21 cellular contexts compared by ENCODE assay signal in the genomic region with DNA sequence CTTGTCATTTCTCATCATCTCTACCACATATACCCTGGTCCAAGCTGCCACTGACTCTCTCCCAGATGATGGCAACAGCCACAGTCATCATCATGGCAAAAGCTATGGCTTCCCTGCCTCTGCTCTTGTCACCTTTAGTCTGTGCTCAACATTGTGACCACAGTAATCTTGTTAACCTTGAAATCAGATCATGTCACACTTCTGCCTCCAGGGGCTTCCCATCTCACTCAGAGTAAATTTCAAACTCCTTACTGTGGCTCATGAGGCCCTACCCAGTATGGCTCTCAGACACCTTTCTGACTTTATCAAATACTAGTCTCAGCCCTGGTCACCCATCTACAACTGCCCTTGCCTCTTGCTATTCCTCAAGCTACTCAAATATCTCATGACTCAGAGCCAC. TPM values are rescaled to one million over a fixed set of nuclear protein-coding genes. Genes with fewer than 3 reads are reported as not detected.
DNase-seq lines count a peak whose midpoint lies in the region; ATAC-seq and TF ChIP-seq lines count a peak whose summit lies in the region.
"Had no signal": no experiment of that assay in that cellular context is flagged by ENCODE, and none has a peak within 500 bp of the region (broad histone marks: within the 10 kb centered on the region; RNA-seq: fewer than 3 reads in every experiment).

No MANE protein-coding gene starts in this region.

- peaks cover 30% of the 10 kb centered on the region for H3K4me1 Mint-ChIP-seq in WTC11
- peaks cover 36% of the 10 kb centered on the region for H3K4me1 Mint-ChIP-seq in stimulated activated naive CD8-positive, alpha-beta T cell treated with anti-CD3 and anti-CD28 coated beads, Interleukin-15, Interleukin-2, amounts not matched to agents 100 ng/mL and 50 ng/mL, for 24 hours (ENCODE audit: low read depth)

- no peaks in the 10 kb centered on the region for H3K27me3 ChIP-seq in stomach

- H3K27ac ChIP-seq in stomach = no peak overlapping the region
- H3K27ac ChIP-seq: A549 had no signal

- H3K36me3 ChIP-seq in stomach = no peaks in the 10 kb centered on the region

- intact Hi-C loops in stomach (cut with DNase I; ENCODE audit: low total_unique reads) = no loop called here

- no peak overlapping the region for H3K4me3 ChIP-seq in stomach
- H3K4me3 ChIP-seq: A549, lung had no signal

- no peak overlapping the region for H3K4me3 Mint-ChIP-seq in WTC11
- no peak overlapping the region for H3K4me3 Mint-ChIP-seq in stimulated activated naive CD8-positive, alpha-beta T cell treated with anti-CD3 and anti-CD28 coated beads, Interleukin-15, Interleukin-2, amounts not matched to agents 100 ng/mL and 50 ng/mL, for 24 hours
- H3K4me3 Mint-ChIP-seq: brain; dendritic cell treated with granulocyte-macrophage colony-stimulating factor and Interleukin-4, amounts not matched to agents 40 ng/mL and 50 ng/mL, for 4 days; neural crest cell; T-helper 17 cell had no signal

- H3K9me3 Mint-ChIP-seq in activated naive CD4-positive, alpha-beta T cell treated with anti-CD3 and anti-CD28 coated beads, Interleukin-2, amount 50 U/mL, for 72 hours = peaks cover 11 to 27% of the 10 kb centered on the region in 2 donors
- peaks cover 35% of the 10 kb centered on the region for H3K9me3 Mint-ChIP-seq in WTC11
- peaks cover 17% of the 10 kb centered on the region for H3K9me3 Mint-ChIP-seq in stimulated activated naive CD8-positive, alpha-beta T cell treated with anti-CD3 and anti-CD28 coated beads, Interleukin-15, Interleukin-2, amounts not matched to agents 100 ng/mL and 50 ng/mL, for 24 hours

- peaks cover 6% of the 10 kb centered on the region; the same call in 1 of the 2 replicates for H3K27me3 Mint-ChIP-seq in WTC11 (ENCODE audit: low read depth)
- H3K27me3 Mint-ChIP-seq in stimulated activated naive CD8-positive, alpha-beta T cell treated with anti-CD3 and anti-CD28 coated beads, Interleukin-15, Interleukin-2, amounts not matched to agents 100 ng/mL and 50 ng/mL, for 24 hours = no peaks in the 10 kb centered on the region
- H3K27me3 Mint-ChIP-seq: T-helper 17 cell had no signal

- no peak for TF ChIP-seq POLR2A in stomach (IDR thresholded peaks at IDR 0.05)

- H3K27ac Mint-ChIP-seq in activated naive CD4-positive, alpha-beta T cell treated with anti-CD3 and anti-CD28 coated beads, Interleukin-2, amount 50 U/mL, for 72 hours = no peak overlapping the region
- H3K27ac Mint-ChIP-seq in WTC11 = no peak overlapping the region
- H3K27ac Mint-ChIP-seq in stimulated activated naive CD8-positive, alpha-beta T cell treated with anti-CD3 and anti-CD28 coated beads, Interleukin-15, Interleukin-2, amounts not matched to agents 100 ng/mL and 50 ng/mL, for 24 hours = peak overlapping the region; percentile 4
- H3K27ac Mint-ChIP-seq: brain; dendritic cell treated with granulocyte-macrophage colony-stimulating factor and Interleukin-4, amounts not matched to agents 40 ng/mL and 50 ng/mL, for 4 days; T-helper 17 cell had no signal

- POLR2A ChIA-PET in WTC11 (lab: Charles Lee) = interaction anchor here (0.6 kb wide), 1 partner anchor 17 kb away, joined by 3 read pairs; no protein-coding TSS in a partner anchor

- peaks cover 15 to 25% of the 10 kb centered on the region in 2 donors for H3K36me3 Mint-ChIP-seq in activated naive CD4-positive, alpha-beta T cell treated with anti-CD3 and anti-CD28 coated beads, Interleukin-2, amount 50 U/mL, for 72 hours
- peaks cover 20% of the 10 kb centered on the region for H3K36me3 Mint-ChIP-seq in WTC11
- peaks cover 7% of the 10 kb centered on the region for H3K36me3 Mint-ChIP-seq in stimulated activated naive CD8-positive, alpha-beta T cell treated with anti-CD3 and anti-CD28 coated beads, Interleukin-15, Interleukin-2, amounts not matched to agents 100 ng/mL and 50 ng/mL, for 24 hours (ENCODE audit: low read depth)

- peaks cover 0 to 11% (median 5%) of the 10 kb centered on the region in 4 donors for H3K9me3 ChIP-seq in stomach
- H3K9me3 ChIP-seq: A549 had no signal

- no peak for DNase-seq in activated naive CD4-positive, alpha-beta T cell treated with anti-CD3 and anti-CD28 coated beads, Interleukin-2, amount 50 U/mL, for 72 hours (ENCODE audit: low spot score in 2 of 2)
- DNase-seq in activated naive CD4-positive, alpha-beta T cell treated with Interleukin-2 at 50 U/mL for 16 hours = no peak
- no peak for DNase-seq in WTC11 (ENCODE audit: low spot score)
- DNase-seq in mesenteric fat pad (ENCODE audit: low spot score) = no peak
- no peak for DNase-seq in epidermal melanocyte (ENCODE audit: insufficient read length, low spot score)
- no peak for DNase-seq in stomach
- DNase-seq: activated CD4-positive, CD25-positive, alpha-beta regulatory T cell; activated CD8-positive, alpha-beta memory T cell treated with anti-CD3 and anti-CD28 coated beads, Interleukin-2, amount 50 U/mL, for 48 hours; activated naive CD4-positive, alpha-beta T cell treated with anti-CD3 and anti-CD28 coated beads, Interleukin-2, amount 50 U/mL, for 16 hours; erythroblast; NCI-H1436 treated with DMSO at 0.1 percent for 48 hours; NCI-H226; SHP77 treated with DMSO at 0.1 percent for 48 hours; T-helper 17 cell had no signal

- peaks cover 0 to 9% (median 4%) of the 10 kb centered on the region in 4 donors for H3K4me1 ChIP-seq in stomach
- H3K4me1 ChIP-seq: A549 had no signal

- peak; percentile 43 to 60 for ATAC-seq in activated naive CD4-positive, alpha-beta T cell treated with anti-CD3 and anti-CD28 coated beads, Interleukin-2, amount 50 U/mL, for 72 hours
- ATAC-seq in HG02884 (IDR thresholded peaks at IDR 0.05; ENCODE audit: unreplicated experiment) (peak; percentile 32), WTC11 (peak; percentile 34)
- ATAC-seq: A549, T-helper 17 cell had no signal

- CTCF ChIA-PET in WTC11 (lab: Charles Lee) = interaction anchor here (1.0 to 1.3 kb wide), 4 partner anchors 8 to 181 kb away, joined by 3 to 5 read pairs (median 4); no protein-coding TSS in a partner anchor

- no peak for TF ChIP-seq EP300 in stomach (IDR thresholded peaks at IDR 0.05)

- TF ChIP-seq CTCF in WTC11 (IDR thresholded peaks at IDR 0.05) = no peak
- TF ChIP-seq CTCF in stomach (IDR thresholded peaks at IDR 0.05) = no peak

TF ChIP-seq in WTC11, 78 proteins besides CTCF, POLR2A, EP300 and RAD21 (continues in another document):
- TF ChIP-seq, protein P1, sequence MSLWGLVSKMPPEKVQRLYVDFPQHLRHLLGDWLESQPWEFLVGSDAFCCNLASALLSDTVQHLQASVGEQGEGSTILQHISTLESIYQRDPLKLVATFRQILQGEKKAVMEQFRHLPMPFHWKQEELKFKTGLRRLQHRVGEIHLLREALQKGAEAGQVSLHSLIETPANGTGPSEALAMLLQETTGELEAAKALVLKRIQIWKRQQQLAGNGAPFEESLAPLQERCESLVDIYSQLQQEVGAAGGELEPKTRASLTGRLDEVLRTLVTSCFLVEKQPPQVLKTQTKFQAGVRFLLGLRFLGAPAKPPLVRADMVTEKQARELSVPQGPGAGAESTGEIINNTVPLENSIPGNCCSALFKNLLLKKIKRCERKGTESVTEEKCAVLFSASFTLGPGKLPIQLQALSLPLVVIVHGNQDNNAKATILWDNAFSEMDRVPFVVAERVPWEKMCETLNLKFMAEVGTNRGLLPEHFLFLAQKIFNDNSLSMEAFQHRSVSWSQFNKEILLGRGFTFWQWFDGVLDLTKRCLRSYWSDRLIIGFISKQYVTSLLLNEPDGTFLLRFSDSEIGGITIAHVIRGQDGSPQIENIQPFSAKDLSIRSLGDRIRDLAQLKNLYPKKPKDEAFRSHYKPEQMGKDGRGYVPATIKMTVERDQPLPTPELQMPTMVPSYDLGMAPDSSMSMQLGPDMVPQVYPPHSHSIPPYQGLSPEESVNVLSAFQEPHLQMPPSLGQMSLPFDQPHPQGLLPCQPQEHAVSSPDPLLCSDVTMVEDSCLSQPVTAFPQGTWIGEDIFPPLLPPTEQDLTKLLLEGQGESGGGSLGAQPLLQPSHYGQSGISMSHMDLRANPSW (CRISPR knock-in tag; conservative IDR thresholded peaks at IDR 0.05; ENCODE audit: low read depth) = no peak
- TF ChIP-seq MXD4 (CRISPR knock-in tag; IDR thresholded peaks at IDR 0.05; ENCODE audit: borderline replicate concordance) = no peak
- TF ChIP-seq NFYB (CRISPR knock-in tag; conservative IDR thresholded peaks at IDR 0.05; ENCODE audit: low read depth) = no peak
- TF ChIP-seq ZNF423 (CRISPR knock-in tag; IDR thresholded peaks at IDR 0.05) = no peak
- TF ChIP-seq, protein P2, sequence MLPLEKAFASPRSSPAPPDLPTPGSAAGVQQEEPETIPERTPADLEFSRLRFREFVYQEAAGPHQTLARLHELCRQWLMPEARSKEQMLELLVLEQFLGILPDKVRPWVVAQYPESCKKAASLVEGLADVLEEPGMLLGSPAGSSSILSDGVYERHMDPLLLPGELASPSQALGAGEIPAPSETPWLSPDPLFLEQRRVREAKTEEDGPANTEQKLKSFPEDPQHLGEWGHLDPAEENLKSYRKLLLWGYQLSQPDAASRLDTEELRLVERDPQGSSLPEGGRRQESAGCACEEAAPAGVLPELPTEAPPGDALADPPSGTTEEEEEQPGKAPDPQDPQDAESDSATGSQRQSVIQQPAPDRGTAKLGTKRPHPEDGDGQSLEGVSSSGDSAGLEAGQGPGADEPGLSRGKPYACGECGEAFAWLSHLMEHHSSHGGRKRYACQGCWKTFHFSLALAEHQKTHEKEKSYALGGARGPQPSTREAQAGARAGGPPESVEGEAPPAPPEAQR (CRISPR knock-in tag; IDR thresholded peaks at IDR 0.05) = no peak

RNA-seq across cellular contexts. Expression of a gene that starts 41.2 kb away (rescaled TPM):
- total RNA-seq in activated naive CD4-positive, alpha-beta T cell treated with anti-CD3 and anti-CD28 coated beads, Interleukin-2, amount 50 U/mL, for 72 hours = 10 to 100 TPM; 43.0 to 49.1 TPM
- total RNA-seq in WTC11 (2021) (20.1 to 22.4 TPM (median 20.9 TPM) in 3 replicates), mesenteric fat pad (22.5 TPM), stomach (10 to 100 TPM; 19.8 to 32.7 (median 28.1) TPM)
- polyA plus RNA-seq in stomach = 1 to 10 TPM; 4.4 to 8.9 (median 6.4) TPM
